Comparison of ENCODE assay signal across 1 cellular context in the genomic region with DNA sequence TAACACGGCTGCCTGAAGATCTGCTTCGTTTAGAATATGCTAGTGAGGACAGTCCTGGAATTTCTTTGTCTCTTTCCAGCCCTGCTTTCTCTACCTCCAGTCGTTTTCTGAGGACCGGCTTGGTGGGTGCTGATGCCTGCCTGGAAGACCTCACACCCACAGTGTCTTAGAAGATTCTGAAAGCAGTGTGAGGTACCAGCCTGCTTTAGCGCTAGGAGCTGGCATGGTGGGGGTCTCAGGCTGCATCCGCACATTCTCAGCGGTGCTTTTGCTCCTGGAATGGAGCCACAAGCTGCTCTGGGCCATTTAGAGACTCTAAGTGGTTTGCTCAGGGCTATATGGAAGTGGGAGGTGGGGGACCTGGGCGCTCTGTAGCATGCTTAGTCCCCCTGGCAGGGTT.
TF ChIP-seq lines count a peak whose summit lies in the region.

No MANE protein-coding gene starts in this region.

TF ChIP-seq in K562, 482 proteins besides CTCF, POLR2A, EP300 and RAD21 (continued from another document):
- TF ChIP-seq GATA2 (CRISPR knock-in tag; IDR thresholded peaks at IDR 0.05), result no peak
